In genomic region chr16:73053379-73054130, GRCh38 we compare ENCODE assay signal across 1 cellular context.
TF ChIP-seq lines count a peak whose summit lies in the region.

No MANE protein-coding gene starts in this region.

TF ChIP-seq in H1, 55 proteins besides CTCF, POLR2A, EP300 and RAD21:
- TF ChIP-seq SP4 (IDR thresholded peaks at IDR 0.05; ENCODE audit: low read length) (no peak), JUND (IDR thresholded peaks at IDR 0.05; ENCODE audit: low read length) (peak; percentile 71; the same call in 1 of the 2 replicates), CTBP2 (IDR thresholded peaks at IDR 0.05; ENCODE audit: borderline replicate concordance, insufficient read depth, insufficient read length, low read length) (peak; percentile 93), SRF (IDR thresholded peaks at IDR 0.05; ENCODE audit: low read depth, low read length) (no peak), SIN3A (conservative IDR thresholded peaks at IDR 0.05 in 1 of 2, IDR thresholded peaks at IDR 0.05 in 1 of 2; ENCODE audit: low read depth in 1 of 2, low read length in 2 of 2) (no peak; a peak in 1 of 4 replicates), HDAC2 (IDR thresholded peaks at IDR 0.05; ENCODE audit: borderline replicate concordance in 1 of 2, low read depth in 2 of 2, low read length in 2 of 2) (no peak), TAF1 (IDR thresholded peaks at IDR 0.05; ENCODE audit: low read depth, low read length) (no peak), RXRA (IDR thresholded peaks at IDR 0.05; ENCODE audit: insufficient read depth, low read depth, low read length) (no peak), KDM1A (IDR thresholded peaks at IDR 0.05; ENCODE audit: borderline replicate concordance, low read length) (no peak), RNF2 (IDR thresholded peaks at IDR 0.05; ENCODE audit: borderline replicate concordance, low read depth, low read length, missing control alignments, poor library complexity, severe bottlenecking) (peak; percentile 81), BCL11A (IDR thresholded peaks at IDR 0.05; ENCODE audit: low read depth in 2 of 2, low read length in 2 of 2) (no peak), SP1 (IDR thresholded peaks at IDR 0.05; ENCODE audit: low read depth, low read length) (0 out of 2 replicates have a peak, but pooled peaks have one; percentile 15), CBX8 (IDR thresholded peaks at IDR 0.05; ENCODE audit: borderline replicate concordance, low read depth, low read length) (no peak), TEAD4 (IDR thresholded peaks at IDR 0.05; ENCODE audit: low read depth, low read length) (peak; percentile 34; the same call in 1 of the 2 replicates), SUZ12 (IDR thresholded peaks at IDR 0.05; ENCODE audit: low read length) (peak; percentile 7; the same call in 1 of the 2 replicates), CREB1 (IDR thresholded peaks at IDR 0.05) (peak; percentile 52; the same call in 1 of the 2 replicates), SAP30 (IDR thresholded peaks at IDR 0.05; ENCODE audit: insufficient read depth, insufficient replicate concordance, low read length) (no peak), SP2 (IDR thresholded peaks at IDR 0.05; ENCODE audit: low read length) (no peak), HDAC6 (IDR thresholded peaks at IDR 0.05; ENCODE audit: low read depth, low read length) (no peak), NRF1 (IDR thresholded peaks at IDR 0.05; ENCODE audit: low read depth, low read length) (no peak), TCF12 (IDR thresholded peaks at IDR 0.05; ENCODE audit: low read depth, low read length) (no peak), GABPA (IDR thresholded peaks at IDR 0.05; ENCODE audit: borderline replicate concordance, insufficient read depth, low read length) (no peak), RFX5 (IDR thresholded peaks at IDR 0.05; ENCODE audit: borderline replicate concordance, low read depth, low read length) (no peak), CHD1 (IDR thresholded peaks at IDR 0.05; ENCODE audit: low read depth, low read length) (no peak)
TF ChIP-seq in H1: peak in this region for 7.
